20 cellular contexts compared by ENCODE assay signal in the genomic region with DNA sequence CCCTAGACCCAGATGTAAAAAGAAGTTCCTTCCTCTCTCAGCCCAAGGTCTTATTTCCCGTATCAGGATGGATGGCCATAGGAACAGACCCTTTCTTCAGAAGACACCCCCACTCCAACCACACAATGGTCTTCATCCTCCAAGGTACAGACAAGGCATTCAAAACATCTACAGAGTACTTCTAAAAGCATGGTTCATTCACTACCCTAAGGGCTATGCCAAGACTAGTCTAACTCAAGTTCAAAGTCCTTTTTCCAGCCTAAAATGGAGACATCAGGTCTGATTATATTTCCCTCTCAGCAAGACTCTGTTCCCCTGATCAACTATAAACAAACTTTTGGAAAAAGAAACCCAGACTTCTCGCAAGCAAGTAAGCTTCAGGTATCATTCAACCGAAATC.
DNase-seq lines count a peak whose midpoint lies in the region; ATAC-seq, FAIRE-seq and TF ChIP-seq lines count a peak whose summit lies in the region.
"Had no signal": no experiment of that assay in that cellular context is flagged by ENCODE, and none has a peak within 500 bp of the region (broad histone marks: within the 10 kb centered on the region; RNA-seq: fewer than 3 reads in every experiment).

No MANE protein-coding gene starts in this region.

- no peaks in the 10 kb centered on the region for H3K36me3 ChIP-seq in liver (ENCODE audit: control insufficient read depth in 4 of 4, insufficient read depth in 3 of 4, low read depth in 1 of 4, low read length in 3 of 4)
- H3K36me3 ChIP-seq in HepG2 (replicated peaks in 1 of 2; ENCODE audit: control insufficient read depth in 1 of 2, insufficient read depth in 2 of 2, low read length in 2 of 2): no peaks in the 10 kb centered on the region
- H3K36me3 ChIP-seq: BLaER1 treated with 17β-estradiol and CSF1 and Interleukin-3, amounts not matched to agents 10 nM and 100 nM had no signal

- H3K9me3 ChIP-seq in liver (ENCODE audit: control insufficient read depth in 4 of 4, low read length in 3 of 4) (peaks cover 0 to 2% (median 0%) of the 10 kb centered on the region in 4 donors), HepG2 (ENCODE audit: low read length) (no peaks in the 10 kb centered on the region)
- H3K9me3 ChIP-seq: A549; BLaER1 treated with 17β-estradiol and CSF1 and Interleukin-3, amounts not matched to agents 10 nM and 100 nM; Caco-2 had no signal

- CTCF ChIA-PET in HepG2 (lab: Yijun Ruan, JAX; ENCODE audit: low intra/inter-chr PET ratio, low total read pairs): no interaction called here

- no peak overlapping the region for H3K4me3 Mint-ChIP-seq in nephron
- H3K4me3 Mint-ChIP-seq: B cell; CD4-positive, alpha-beta T cell; CD8-positive, alpha-beta T cell had no signal

- H3K79me2 ChIP-seq in HepG2 (ENCODE audit: insufficient read depth, low read length): no peaks in the 10 kb centered on the region

- H3K4me1 Mint-ChIP-seq in nephron: peaks cover 28% of the 10 kb centered on the region

- TF ChIP-seq CTCF in liver (IDR thresholded peaks at IDR 0.05; ENCODE audit: low read depth, low read length, missing input control) (no peak), HepG2 (CRISPR knock-in tag; IDR thresholded peaks at IDR 0.05) (no peak), nephron (IDR thresholded peaks at IDR 0.05; ENCODE audit: unreplicated experiment in 3 of 3) (no peak)

- peak overlapping the region; percentile 66 to 73 for H3K27ac ChIP-seq in liver (ENCODE audit: low read depth in 1 of 2, low read length in 2 of 2)
- H3K27ac ChIP-seq in HepG2 (ENCODE audit: extremely low read length, insufficient read depth, low read length): no peak overlapping the region
- H3K27ac ChIP-seq: 22Rv1; A549; BLaER1 treated with 17β-estradiol and CSF1 and Interleukin-3, amounts not matched to agents 10 nM and 100 nM; C4-2B had no signal

- in situ Hi-C loops in HepG2 (cut with HindIII; ENCODE audit: extremely low pct_ligation_motif_present, low pct_unique_long_range_greater_than_20kb): no loop called here

- H4K20me1 ChIP-seq in HepG2 (ENCODE audit: insufficient read depth, low read length): no peaks in the 10 kb centered on the region
- H4K20me1 ChIP-seq: BLaER1 treated with 17β-estradiol and CSF1 and Interleukin-3, amounts not matched to agents 10 nM and 100 nM had no signal

- H3K4me3 ChIP-seq in liver (ENCODE audit: low read depth in 1 of 3, low read length in 3 of 3) (peak overlapping the region in 1 of 3 donors; percentile 12), HepG2 (replicated peaks in 1 of 3; ENCODE audit: insufficient read depth in 1 of 3, low read depth in 2 of 3, low read length in 3 of 3) (no peak overlapping the region)
- H3K4me3 ChIP-seq: A549; BLaER1 treated with 17β-estradiol and CSF1 and Interleukin-3, amounts not matched to agents 10 nM and 100 nM had no signal

- TF ChIP-seq EP300 in HepG2 (IDR thresholded peaks at IDR 0.05; ENCODE audit: low read depth in 2 of 2, low read length in 2 of 2): no peak
- no peak for TF ChIP-seq EP300 in HepG2 (CRISPR knock-in tag; IDR thresholded peaks at IDR 0.05; ENCODE audit: borderline replicate concordance)

- H2AFZ ChIP-seq in HepG2 (ENCODE audit: low read length): no peak overlapping the region

- intact Hi-C loops in HepG2 (cut with micrococcal nuclease; ENCODE audit: unreplicated experiment): no loop called here

- H3K4me2 ChIP-seq in HepG2 (ENCODE audit: low read depth, low read length): no peak overlapping the region
- H3K4me2 ChIP-seq: A549; BLaER1 treated with 17β-estradiol and CSF1 and Interleukin-3, amounts not matched to agents 10 nM and 100 nM had no signal

- H3K9me3 Mint-ChIP-seq in nephron: peaks cover 2% of the 10 kb centered on the region
- H3K9me3 Mint-ChIP-seq: CD4-positive, alpha-beta T cell; CD8-positive, alpha-beta T cell had no signal

- no TSS peak for BruUV-seq in HepG2 (replicated peaks; lab: Mats Ljungman, UMichigan)

- peaks cover 29% of the 10 kb centered on the region for H3K27me3 Mint-ChIP-seq in nephron (ENCODE audit: low read depth)

- no peaks in the 10 kb centered on the region for H3K27me3 ChIP-seq in liver (ENCODE audit: control insufficient read depth in 4 of 4, insufficient read depth in 4 of 4, low read length in 3 of 4)
- 0 out of 5 replicates have a peak, but pooled peaks cover 0 to 10% of the 10 kb centered on the region in 2 experiments for H3K27me3 ChIP-seq in HepG2 (ENCODE audit: control insufficient read depth in 1 of 2, insufficient read depth in 2 of 2, low read length in 2 of 2)

- H3K36me3 Mint-ChIP-seq in nephron (ENCODE audit: low read depth): no peaks in the 10 kb centered on the region
- H3K36me3 Mint-ChIP-seq: CD8-positive, alpha-beta T cell had no signal

- no peak for DNase-seq in HepG2 (ENCODE audit: low spot score)
- no peak for DNase-seq in RKO (ENCODE audit: low spot score)
- DNase-seq: AML-193; Caco-2; Calu3; CD4-positive, alpha-beta T cell; CD8-positive, alpha-beta T cell; DMS79 treated with DMSO at 0.1 percent for 48 hours; GF-D8 had no signal

- H3K4me1 ChIP-seq in liver (ENCODE audit: control insufficient read depth in 4 of 4, insufficient read depth in 4 of 4, low read length in 3 of 4) (peaks cover 6 to 45% (median 37%) of the 10 kb centered on the region in 4 donors), HepG2 (ENCODE audit: insufficient read depth, low read length) (peaks cover 19% of the 10 kb centered on the region)
- H3K4me1 ChIP-seq: A549, Caco-2 had no signal

- WGBS in liver: 55% methylated on average over 3 of the region's 3 CpGs
- WGBS in HepG2 (ENCODE audit: low lambda C conversion rate): 46% methylated on average over 3 of the region's 3 CpGs

- H3K9ac ChIP-seq in liver (ENCODE audit: low read depth in 1 of 2, low read length in 2 of 2): no peak overlapping the region
- H3K9ac ChIP-seq in HepG2 (ENCODE audit: insufficient read depth, low read depth, low read length): no peak overlapping the region
- H3K9ac ChIP-seq: BLaER1 treated with 17β-estradiol and CSF1 and Interleukin-3, amounts not matched to agents 10 nM and 100 nM had no signal

- TF ChIP-seq POLR2A in HepG2 (IDR thresholded peaks at IDR 0.05; ENCODE audit: insufficient read depth in 1 of 2, low read depth in 2 of 2, low read length in 2 of 2): no peak

- POLR2A ChIA-PET in HepG2 (lab: Yijun Ruan, JAX): no interaction called here

- H3K27ac Mint-ChIP-seq in nephron: peak overlapping the region in 2 of 3 experiments; percentile 19 to 20
- H3K27ac Mint-ChIP-seq: B cell; CD4-positive, alpha-beta T cell; CD8-positive, alpha-beta T cell had no signal

- TF ChIP-seq RAD21 in liver (IDR thresholded peaks at IDR 0.05) (no peak), HepG2 (CRISPR knock-in tag; IDR thresholded peaks at IDR 0.05) (no peak)

- ATAC-seq in HepG2: no peak
- no peak for ATAC-seq in GM18861 (IDR thresholded peaks at IDR 0.05; ENCODE audit: unreplicated experiment)
- ATAC-seq: A549; CD8-positive, alpha-beta T cell had no signal

- FAIRE-seq in HepG2 (lab: Jason Lieb, UNC): no peak
- FAIRE-seq: A549, D721Med, G401.6, GM12891 had no signal

TF ChIP-seq in liver, 16 proteins besides CTCF, POLR2A, EP300 and RAD21:
- TF ChIP-seq GABPA (IDR thresholded peaks at IDR 0.05 in 1 of 2, conservative IDR thresholded peaks at IDR 0.05 in 1 of 2): no peak
- TF ChIP-seq HNF4A (conservative IDR thresholded peaks at IDR 0.05): peak in 1 of 2 donors; percentile 0
- peak; percentile 1 for TF ChIP-seq YY1 (IDR thresholded peaks at IDR 0.05)
- no peak for TF ChIP-seq EGR1 (IDR thresholded peaks at IDR 0.05; ENCODE audit: low read depth in 2 of 2)
TF ChIP-seq in liver: peak in this region for 2.

TF ChIP-seq in HepG2, 621 proteins besides CTCF, POLR2A, EP300 and RAD21 (continues in another document):
- TF ChIP-seq, protein P1, sequence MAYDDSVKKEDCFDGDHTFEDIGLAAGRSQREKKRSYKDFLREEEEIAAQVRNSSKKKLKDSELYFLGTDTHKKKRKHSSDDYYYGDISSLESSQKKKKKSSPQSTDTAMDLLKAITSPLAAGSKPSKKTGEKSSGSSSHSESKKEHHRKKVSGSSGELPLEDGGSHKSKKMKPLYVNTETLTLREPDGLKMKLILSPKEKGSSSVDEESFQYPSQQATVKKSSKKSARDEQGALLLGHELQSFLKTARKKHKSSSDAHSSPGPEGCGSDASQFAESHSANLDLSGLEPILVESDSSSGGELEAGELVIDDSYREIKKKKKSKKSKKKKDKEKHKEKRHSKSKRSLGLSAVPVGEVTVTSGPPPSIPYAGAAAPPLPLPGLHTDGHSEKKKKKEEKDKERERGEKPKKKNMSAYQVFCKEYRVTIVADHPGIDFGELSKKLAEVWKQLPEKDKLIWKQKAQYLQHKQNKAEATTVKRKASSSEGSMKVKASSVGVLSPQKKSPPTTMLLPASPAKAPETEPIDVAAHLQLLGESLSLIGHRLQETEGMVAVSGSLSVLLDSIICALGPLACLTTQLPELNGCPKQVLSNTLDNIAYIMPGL (CRISPR knock-in tag; IDR thresholded peaks at IDR 0.05; ENCODE audit: borderline replicate concordance in 1 of 2, low read depth in 1 of 2): no peak
- TF ChIP-seq ZNF788 (CRISPR knock-in tag; IDR thresholded peaks at IDR 0.05; ENCODE audit: borderline replicate concordance) (no peak), KDM3A (CRISPR knock-in tag; IDR thresholded peaks at IDR 0.05; ENCODE audit: low read depth) (no peak), SUZ12 (IDR thresholded peaks at IDR 0.05; ENCODE audit: low read depth, low read length) (no peak), ZNF878 (CRISPR knock-in tag; IDR thresholded peaks at IDR 0.05) (no peak), ZNF30 (CRISPR knock-in tag; IDR thresholded peaks at IDR 0.05) (no peak), SSRP1 (CRISPR knock-in tag; IDR thresholded peaks at IDR 0.05) (no peak), NFKBIZ (CRISPR knock-in tag; IDR thresholded peaks at IDR 0.05) (no peak), BRD4 (CRISPR knock-in tag; IDR thresholded peaks at IDR 0.05) (no peak), U2AF2 (IDR thresholded peaks at IDR 0.05; ENCODE audit: low read depth, low read length) (no peak), SOX13 (IDR thresholded peaks at IDR 0.05) (no peak), SOX13 (CRISPR knock-in tag; conservative IDR thresholded peaks at IDR 0.05 in 1 of 2, IDR thresholded peaks at IDR 0.05 in 1 of 2) (no peak), NCOA2 (CRISPR knock-in tag; IDR thresholded peaks at IDR 0.05) (no peak)
- TF ChIP-seq, protein P2, sequence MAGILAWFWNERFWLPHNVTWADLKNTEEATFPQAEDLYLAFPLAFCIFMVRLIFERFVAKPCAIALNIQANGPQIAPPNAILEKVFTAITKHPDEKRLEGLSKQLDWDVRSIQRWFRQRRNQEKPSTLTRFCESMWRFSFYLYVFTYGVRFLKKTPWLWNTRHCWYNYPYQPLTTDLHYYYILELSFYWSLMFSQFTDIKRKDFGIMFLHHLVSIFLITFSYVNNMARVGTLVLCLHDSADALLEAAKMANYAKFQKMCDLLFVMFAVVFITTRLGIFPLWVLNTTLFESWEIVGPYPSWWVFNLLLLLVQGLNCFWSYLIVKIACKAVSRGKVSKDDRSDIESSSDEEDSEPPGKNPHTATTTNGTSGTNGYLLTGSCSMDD (CRISPR knock-in tag; IDR thresholded peaks at IDR 0.05): no peak
